9 cellular contexts compared by ENCODE assay signal in the genomic region with DNA sequence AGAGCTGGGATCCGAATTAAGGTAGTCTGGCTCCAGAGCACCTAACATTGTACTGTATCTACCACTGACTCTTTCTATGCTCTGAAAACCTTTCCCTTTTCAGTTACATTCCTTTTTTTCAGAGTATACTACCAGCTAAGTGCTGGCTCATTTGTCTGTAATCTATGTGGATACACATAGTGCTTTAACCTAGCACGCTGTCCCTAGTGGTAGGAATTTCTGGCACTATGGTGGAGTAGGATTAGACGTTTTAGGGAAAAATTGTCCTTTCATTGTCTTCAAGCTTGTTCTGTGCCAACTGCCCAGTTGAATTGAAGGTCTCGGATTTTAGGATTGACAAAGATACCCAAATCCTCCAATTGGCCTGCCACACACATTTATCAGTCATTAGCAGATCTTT.
A peak's percentile ranks its signal among the peaks of the same experiment; 100 is the strongest.
DNase-seq lines count a peak whose midpoint lies in the region; ATAC-seq and TF ChIP-seq lines count a peak whose summit lies in the region.
"Had no signal": no experiment of that assay in that cellular context is flagged by ENCODE, and none has a peak within 500 bp of the region (broad histone marks: within the 10 kb centered on the region; RNA-seq: fewer than 3 reads in every experiment).

No MANE protein-coding gene starts in this region.

- peaks cover 0 to 4% of the 10 kb centered on the region in 2 donors for H3K9me3 ChIP-seq in left lung
- H3K9me3 ChIP-seq in CD8-positive, alpha-beta memory T cell (ENCODE audit: low read length), result no peaks in the 10 kb centered on the region

- CTCF ChIA-PET in CD8-positive, alpha-beta memory T cell (lab: Charles Lee), result no interaction called here

- H3K27ac ChIP-seq in brain microvascular endothelial cell (no peak overlapping the region), left lung (no peak overlapping the region)
- no peak overlapping the region for H3K27ac ChIP-seq in CD8-positive, alpha-beta memory T cell (ENCODE audit: low read depth, low read length)

- peak; percentile 54 for ATAC-seq in left lung

- peaks cover 0 to 7% (median 3%) of the 10 kb centered on the region in 5 donors for H3K9me3 Mint-ChIP-seq in CD8-positive, alpha-beta memory T cell

- H3K27me3 Mint-ChIP-seq in CD8-positive, alpha-beta memory T cell, result peaks cover 0 to 1% of the 10 kb centered on the region in 2 donors

- no peaks in the 10 kb centered on the region for H3K36me3 ChIP-seq in brain microvascular endothelial cell (replicated peaks)
- no peaks in the 10 kb centered on the region for H3K36me3 ChIP-seq in left lung
- no peaks in the 10 kb centered on the region for H3K36me3 ChIP-seq in CD8-positive, alpha-beta memory T cell (ENCODE audit: insufficient read depth, low read length)

- H3K27ac Mint-ChIP-seq in CD8-positive, alpha-beta memory T cell, result no peak overlapping the region
- H3K27ac Mint-ChIP-seq: activated naive CD8-positive, alpha-beta T cell treated with anti-CD3 and anti-CD28 coated beads, Interleukin-2, amount 10 ng/mL, durations not matched to agents 7 days and 5 days had no signal

- H3K36me3 Mint-ChIP-seq in CD8-positive, alpha-beta memory T cell, result no peaks in the 10 kb centered on the region
- H3K36me3 Mint-ChIP-seq: activated naive CD8-positive, alpha-beta T cell treated with anti-CD3 and anti-CD28 coated beads, Interleukin-2, amount 10 ng/mL, durations not matched to agents 7 days and 5 days had no signal

- no peak overlapping the region for H3K4me3 ChIP-seq in brain microvascular endothelial cell (ENCODE audit: low read depth, low read length)
- H3K4me3 ChIP-seq in left lung, result no peak overlapping the region
- no peak overlapping the region for H3K4me3 ChIP-seq in CD8-positive, alpha-beta memory T cell (ENCODE audit: low read length)

- in situ Hi-C loops in ACHN (cut with HindIII; ENCODE audit: low pct_ligation_motif_present, low pct_unique_long_range_greater_than_20kb, low sequenced_read_pairs), result no loop called here
- in situ Hi-C loops in brain microvascular endothelial cell (cut with HindIII; ENCODE audit: low pct_ligation_motif_present, low sequenced_read_pairs), result no loop called here
- in situ Hi-C loops in GM13976 (cut with MboI; ENCODE audit: low sequenced_read_pairs, unreplicated experiment), result no loop called here

- TF ChIP-seq CTCF in brain microvascular endothelial cell (IDR thresholded peaks at IDR 0.05; ENCODE audit: low read depth, low read length, missing control alignments), result peak; percentile 62
- peak in 1 of 2 donors; percentile 34 for TF ChIP-seq CTCF in left lung (IDR thresholded peaks at IDR 0.05)
- no peak for TF ChIP-seq CTCF in GM13976 (IDR thresholded peaks at IDR 0.05; ENCODE audit: borderline replicate concordance, control extremely low read depth, extremely low read depth, insufficient read depth, missing control alignments)

- H3K4me3 Mint-ChIP-seq in CD8-positive, alpha-beta memory T cell, result no peak overlapping the region
- H3K4me3 Mint-ChIP-seq: activated naive CD8-positive, alpha-beta T cell treated with anti-CD3 and anti-CD28 coated beads, Interleukin-2, amount 10 ng/mL, durations not matched to agents 7 days and 5 days had no signal

- DNase-seq in ACHN (peak; percentile 45), HT-29 (ENCODE audit: low spot score) (peak; percentile 26), brain microvascular endothelial cell (peak; percentile 19), left lung (no peak), GM13976 (ENCODE audit: low spot score) (no peak), NCI-H2029 (lab: John Stamatoyannopoulos, UW) (no peak), NCI-H146 treated with DMSO at 0.1 percent for 48 hours (lab: John Stamatoyannopoulos, UW; ENCODE audit: unreplicated experiment) (no peak)
- no peak for DNase-seq in CD8-positive, alpha-beta memory T cell
- DNase-seq: activated naive CD8-positive, alpha-beta T cell treated with anti-CD3 and anti-CD28 coated beads, Interleukin-2, amount 10 ng/mL, durations not matched to agents 7 days and 5 days had no signal

- H3K27me3 ChIP-seq in brain microvascular endothelial cell (replicated peaks) (no peaks in the 10 kb centered on the region), left lung (no peaks in the 10 kb centered on the region)
- H3K27me3 ChIP-seq in CD8-positive, alpha-beta memory T cell (ENCODE audit: insufficient read depth, low read length, poor library complexity, severe bottlenecking), result no peaks in the 10 kb centered on the region

- POLR2A ChIA-PET in CD8-positive, alpha-beta memory T cell (lab: Charles Lee), result no interaction called here

- no peaks in the 10 kb centered on the region for H3K4me1 ChIP-seq in left lung
- H3K4me1 ChIP-seq in CD8-positive, alpha-beta memory T cell (ENCODE audit: insufficient read depth, low read length), result no peaks in the 10 kb centered on the region

- intact Hi-C loops in left lung (cut with DNase I), result no loop called here

- no peaks in the 10 kb centered on the region for H3K4me1 Mint-ChIP-seq in CD8-positive, alpha-beta memory T cell
- H3K4me1 Mint-ChIP-seq: activated naive CD8-positive, alpha-beta T cell treated with anti-CD3 and anti-CD28 coated beads, Interleukin-2, amount 10 ng/mL, durations not matched to agents 7 days and 5 days had no signal

Comparison
In these comparisons a context has a peak if more than half of its experiments do, and no peak if none do; other contexts are left out.
1. DNase-seq: peak in ACHN (single experiment), HT-29 (single experiment) and brain microvascular endothelial cell (single experiment); none in left lung (0 of 2), GM13976 (single experiment), NCI-H2029 (single experiment), NCI-H146 treated with DMSO at 0.1 percent for 48 hours (single experiment) and CD8-positive, alpha-beta memory T cell (0 of 5).